In the genomic region with DNA sequence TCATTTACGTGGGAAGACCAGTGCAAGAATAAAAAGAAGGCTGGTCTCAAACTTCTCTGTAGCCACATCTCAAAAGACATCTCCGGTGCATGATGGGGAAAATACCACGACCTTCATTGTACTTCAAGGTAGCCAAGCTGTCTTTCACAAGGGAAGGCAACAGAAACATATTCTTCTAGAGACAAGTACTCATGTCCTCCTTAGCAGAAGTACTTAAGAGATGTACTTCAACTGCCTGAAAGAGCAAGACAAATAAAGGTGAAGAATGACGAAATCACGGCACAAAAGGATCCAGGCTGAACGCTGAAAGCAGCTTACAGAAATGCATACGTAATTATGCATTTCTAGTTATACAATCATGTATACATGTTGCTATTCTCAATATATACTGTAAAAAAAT, we compare ENCODE assay signal across 18 cellular contexts.
A peak's percentile ranks its signal among the peaks of the same experiment; 100 is the strongest.
DNase-seq lines count a peak whose midpoint lies in the region; ATAC-seq and TF ChIP-seq lines count a peak whose summit lies in the region.
"Had no signal": no experiment of that assay in that cellular context is flagged by ENCODE, and none has a peak within 500 bp of the region (broad histone marks: within the 10 kb centered on the region; RNA-seq: fewer than 3 reads in every experiment).

No MANE protein-coding gene starts in this region.

- no peak overlapping the region for H3K4me3 Mint-ChIP-seq in CD14-positive monocyte
- no peak overlapping the region for H3K4me3 Mint-ChIP-seq in dendritic cell treated with granulocyte-macrophage colony-stimulating factor and Interleukin-4, amounts not matched to agents 40 ng/mL and 50 ng/mL, for 4 days
- no peak overlapping the region for H3K4me3 Mint-ChIP-seq in activated T-cell treated with anti-CD3 and anti-CD28 coated beads, Interleukin-2, amount 50 U/mL, for 4 hours
- H3K4me3 Mint-ChIP-seq in activated CD4-positive, alpha-beta memory T cell treated with anti-CD3 and anti-CD28 coated beads for 36 hours, result no peak overlapping the region
- H3K4me3 Mint-ChIP-seq: CD8-positive, alpha-beta memory T cell; GM23338 had no signal

- H3K4me3 ChIP-seq in neutrophil (ENCODE audit: low read depth in 1 of 2, low read length in 1 of 2), result no peak overlapping the region
- H3K4me3 ChIP-seq: GM23338 had no signal

- TF ChIP-seq CTCF in CD14-positive monocyte (IDR thresholded peaks at IDR 0.05), result no peak
- no peak for TF ChIP-seq CTCF in neutrophil (IDR thresholded peaks at IDR 0.05)

- ATAC-seq in activated T-cell treated with anti-CD3 and anti-CD28 coated beads, Interleukin-2, amount 50 U/mL, for 4 hours, result no peak
- ATAC-seq: GM23338 had no signal

- H3K27ac ChIP-seq in neutrophil, result peak overlapping the region; percentile 59
- H3K27ac ChIP-seq: 22Rv1 had no signal

- intact Hi-C loops in CD14-positive monocyte (cut with micrococcal nuclease), result loop anchor here in 1 of 2 donors (10.0 kb wide), 1 partner anchor 86 kb away; no protein-coding TSS in a partner anchor
- intact Hi-C loops in dendritic cell treated with granulocyte-macrophage colony-stimulating factor and Interleukin-4, amounts not matched to agents 40 ng/mL and 50 ng/mL, for 4 days (cut with micrococcal nuclease), result no loop called here
- intact Hi-C loops in activated CD4-positive, alpha-beta memory T cell treated with anti-CD3 and anti-CD28 coated beads for 36 hours (cut with micrococcal nuclease), result no loop called here

- POLR2A ChIA-PET in activated CD4-positive, alpha-beta memory T cell treated with anti-CD3 and anti-CD28 coated beads for 36 hours (lab: Charles Lee), result no interaction called here

- peaks cover 32 to 40% of the 10 kb centered on the region in 2 experiments for H3K4me1 ChIP-seq in neutrophil (ENCODE audit: control insufficient read depth in 1 of 2, insufficient read depth in 1 of 2, low read depth in 1 of 2, low read length in 1 of 2)

- peaks cover 0 to 2% (median 0%) of the 10 kb centered on the region in 3 donors for H3K27me3 Mint-ChIP-seq in CD14-positive monocyte (ENCODE audit: low read depth in 3 of 3)
- no peaks in the 10 kb centered on the region for H3K27me3 Mint-ChIP-seq in dendritic cell treated with granulocyte-macrophage colony-stimulating factor and Interleukin-4, amounts not matched to agents 40 ng/mL and 50 ng/mL, for 4 days
- no peaks in the 10 kb centered on the region for H3K27me3 Mint-ChIP-seq in activated T-cell treated with anti-CD3 and anti-CD28 coated beads, Interleukin-2, amount 50 U/mL, for 4 hours (ENCODE audit: low read depth)
- H3K27me3 Mint-ChIP-seq in activated CD4-positive, alpha-beta memory T cell treated with anti-CD3 and anti-CD28 coated beads for 36 hours, result no peaks in the 10 kb centered on the region

- no peaks in the 10 kb centered on the region for H3K9me3 ChIP-seq in neutrophil

- CTCF ChIA-PET in activated CD4-positive, alpha-beta memory T cell treated with anti-CD3 and anti-CD28 coated beads for 36 hours (lab: Charles Lee), result no interaction called here

- peak overlapping the region; percentile 84 to 96 (median 91) for H3K27ac Mint-ChIP-seq in CD14-positive monocyte
- peak overlapping the region; percentile 28 for H3K27ac Mint-ChIP-seq in dendritic cell treated with granulocyte-macrophage colony-stimulating factor and Interleukin-4, amounts not matched to agents 40 ng/mL and 50 ng/mL, for 4 days
- H3K27ac Mint-ChIP-seq in activated CD4-positive, alpha-beta memory T cell treated with anti-CD3 and anti-CD28 coated beads for 36 hours, result no peak overlapping the region
- H3K27ac Mint-ChIP-seq: GM23338 had no signal

- peaks cover 93% of the 10 kb centered on the region for H3K4me1 Mint-ChIP-seq in CD14-positive monocyte
- H3K4me1 Mint-ChIP-seq in dendritic cell treated with granulocyte-macrophage colony-stimulating factor and Interleukin-4, amounts not matched to agents 40 ng/mL and 50 ng/mL, for 4 days (ENCODE audit: low read depth), result peaks cover 85% of the 10 kb centered on the region
- H3K4me1 Mint-ChIP-seq in activated T-cell treated with anti-CD3 and anti-CD28 coated beads, Interleukin-2, amount 50 U/mL, for 4 hours (ENCODE audit: low read depth), result no peaks in the 10 kb centered on the region
- no peaks in the 10 kb centered on the region for H3K4me1 Mint-ChIP-seq in activated CD4-positive, alpha-beta memory T cell treated with anti-CD3 and anti-CD28 coated beads for 36 hours (ENCODE audit: low read depth)

- H3K9me3 Mint-ChIP-seq in CD14-positive monocyte, result no peaks in the 10 kb centered on the region
- no peaks in the 10 kb centered on the region for H3K9me3 Mint-ChIP-seq in dendritic cell treated with granulocyte-macrophage colony-stimulating factor and Interleukin-4, amounts not matched to agents 40 ng/mL and 50 ng/mL, for 4 days
- H3K9me3 Mint-ChIP-seq in activated T-cell treated with anti-CD3 and anti-CD28 coated beads, Interleukin-2, amount 50 U/mL, for 4 hours, result no peaks in the 10 kb centered on the region
- H3K9me3 Mint-ChIP-seq in activated CD4-positive, alpha-beta memory T cell treated with anti-CD3 and anti-CD28 coated beads for 36 hours, result no peaks in the 10 kb centered on the region
- H3K9me3 Mint-ChIP-seq: CD8-positive, alpha-beta memory T cell; GM23338 had no signal

- peaks cover 65 to 78% of the 10 kb centered on the region in 2 donors for H3K36me3 Mint-ChIP-seq in CD14-positive monocyte
- peaks cover 34% of the 10 kb centered on the region for H3K36me3 Mint-ChIP-seq in dendritic cell treated with granulocyte-macrophage colony-stimulating factor and Interleukin-4, amounts not matched to agents 40 ng/mL and 50 ng/mL, for 4 days (ENCODE audit: low read depth)
- H3K36me3 Mint-ChIP-seq in activated T-cell treated with anti-CD3 and anti-CD28 coated beads, Interleukin-2, amount 50 U/mL, for 4 hours (ENCODE audit: insufficient read depth), result no peaks in the 10 kb centered on the region
- H3K36me3 Mint-ChIP-seq in activated CD4-positive, alpha-beta memory T cell treated with anti-CD3 and anti-CD28 coated beads for 36 hours, result no peaks in the 10 kb centered on the region

- DNase-seq in DMS79 (lab: John Stamatoyannopoulos, UW) (peak; percentile 32), DMS79 treated with DMSO at 0.1 percent for 48 hours (lab: John Stamatoyannopoulos, UW) (no peak), CD14-positive monocyte (ENCODE audit: low spot score) (no peak), CD1c-positive myeloid dendritic cell (ENCODE audit: extremely low spot score) (no peak)
- no peak for DNase-seq in activated T-cell treated with anti-CD3 and anti-CD28 coated beads, Interleukin-2, amount 50 U/mL, for 4 hours
- DNase-seq in activated CD4-positive, alpha-beta memory T cell treated with anti-CD3 and anti-CD28 coated beads for 36 hours, result no peak
- DNase-seq: AML-193; C1 segment of cervical spinal cord; Calu3; CD8-positive, alpha-beta memory T cell; DMS 273 treated with DMSO at 0.1 percent for 48 hours; EL; H7; IMR-90 had no signal

- H3K27me3 ChIP-seq in neutrophil, result no peaks in the 10 kb centered on the region

- peaks cover 13% of the 10 kb centered on the region for H3K36me3 ChIP-seq in neutrophil
